8 cellular contexts compared by ENCODE assay signal in the genomic region with DNA sequence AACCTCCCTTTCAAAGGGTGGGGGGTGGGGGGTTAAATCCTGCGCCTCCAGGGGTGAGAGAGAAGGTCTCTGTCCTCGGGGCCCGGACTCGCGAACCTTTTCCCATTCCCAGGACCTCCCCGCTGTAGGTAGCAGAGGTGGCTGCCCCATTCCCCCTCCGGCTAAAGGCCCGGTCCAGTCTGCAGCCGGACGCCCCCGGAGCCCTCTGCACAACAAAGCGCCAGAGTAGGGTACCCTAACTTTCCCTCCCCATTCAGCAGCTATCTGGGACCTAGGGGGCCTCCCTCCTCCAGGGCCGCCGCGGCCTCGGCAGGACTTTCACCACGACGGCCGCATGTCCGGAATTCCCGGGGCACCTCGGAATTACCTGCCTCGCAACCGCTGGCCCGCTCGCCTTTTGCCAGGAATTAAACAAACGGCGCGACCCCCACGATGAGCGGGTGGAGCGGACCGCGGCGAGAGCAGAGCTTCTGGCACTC. TPM values are rescaled to one million over a fixed set of nuclear protein-coding genes. Genes with fewer than 3 reads are reported as not detected.
DNase-seq lines count a peak whose midpoint lies in the region; ATAC-seq and TF ChIP-seq lines count a peak whose summit lies in the region.

No MANE protein-coding gene starts in this region.

- no peaks in the 10 kb centered on the region for H3K9me3 ChIP-seq in SU-DHL-6 (ENCODE audit: insufficient read depth, low read length)
- H3K9me3 ChIP-seq in endocrine pancreas (ENCODE audit: control insufficient read depth, low read length), result no peaks in the 10 kb centered on the region
- H3K9me3 ChIP-seq in mucosa of stomach (ENCODE audit: control insufficient read depth, low read length), result no peaks in the 10 kb centered on the region

- CTCF ChIA-PET in activated CD8-positive, alpha-beta memory T cell treated with anti-CD3 and anti-CD28 coated beads, Interleukin-2, amount 10 ng/mL, durations not matched to agents 7 days and 5 days (lab: Charles Lee), result interaction anchor here (0.6 to 2.1 kb wide), 3 partner anchors 145 to 220 kb away, joined by 3 to 16 read pairs (median 3); no protein-coding TSS in a partner anchor

- H3K27me3 ChIP-seq in SU-DHL-6 (ENCODE audit: low read length), result no peaks in the 10 kb centered on the region
- H3K27me3 ChIP-seq in endocrine pancreas (ENCODE audit: control insufficient read depth, insufficient read depth, low read length), result no peaks in the 10 kb centered on the region
- peaks cover 5% of the 10 kb centered on the region for H3K27me3 ChIP-seq in mucosa of stomach (ENCODE audit: control insufficient read depth, insufficient read depth, low read length)

- H3K9me2 ChIP-seq in SU-DHL-6 (replicated peaks; ENCODE audit: insufficient read depth, low read length), result no peaks in the 10 kb centered on the region

- H3K9ac ChIP-seq in SU-DHL-6 (ENCODE audit: low read length) (peak overlapping the region; percentile 64), endocrine pancreas (ENCODE audit: control insufficient read depth, insufficient read depth, low read length) (peak overlapping the region; percentile 94), mucosa of stomach (ENCODE audit: low read length) (peak overlapping the region; percentile 73)

- H3K36me3 ChIP-seq in SU-DHL-6 (ENCODE audit: low read length), result peaks cover 4% of the 10 kb centered on the region; the same call in 1 of the 2 replicates
- H3K36me3 ChIP-seq in endocrine pancreas (ENCODE audit: control insufficient read depth, insufficient read depth, low read length), result no peaks in the 10 kb centered on the region
- no peaks in the 10 kb centered on the region for H3K36me3 ChIP-seq in mucosa of stomach (ENCODE audit: control insufficient read depth, insufficient read depth, low read length)

- H3K4me1 ChIP-seq in endocrine pancreas (ENCODE audit: control insufficient read depth, insufficient read depth, low read length) (peaks cover 15% of the 10 kb centered on the region), mucosa of stomach (ENCODE audit: control insufficient read depth, insufficient read depth, low read length) (peaks cover 17% of the 10 kb centered on the region)

- peaks cover 36% of the 10 kb centered on the region for H3K36me3 Mint-ChIP-seq in activated CD8-positive, alpha-beta memory T cell treated with anti-CD3 and anti-CD28 coated beads, Interleukin-2, amount 10 ng/mL, durations not matched to agents 7 days and 5 days

- H3K4me1 Mint-ChIP-seq in activated CD8-positive, alpha-beta memory T cell treated with anti-CD3 and anti-CD28 coated beads, Interleukin-2, amount 10 ng/mL, durations not matched to agents 7 days and 5 days, result peaks cover 32% of the 10 kb centered on the region

- H3K4me3 ChIP-seq in SU-DHL-6 (ENCODE audit: insufficient read depth, low read length, poor library complexity, severe bottlenecking) (peak overlapping the region; percentile 58), endocrine pancreas (ENCODE audit: control insufficient read depth, insufficient read depth, low read length) (peak overlapping the region; percentile 60), mucosa of stomach (ENCODE audit: low read length) (peak overlapping the region; percentile 80)

- H3K79me2 ChIP-seq in SU-DHL-6 (ENCODE audit: insufficient read depth, low read length), result peaks cover 44% of the 10 kb centered on the region

- TF ChIP-seq CTCF in SU-DHL-6 (IDR thresholded peaks at IDR 0.05; ENCODE audit: insufficient read depth, low read length, poor library complexity, severe bottlenecking), result no peak

- H3K9me3 Mint-ChIP-seq in activated CD8-positive, alpha-beta memory T cell treated with anti-CD3 and anti-CD28 coated beads, Interleukin-2, amount 10 ng/mL, durations not matched to agents 7 days and 5 days (ENCODE audit: low read depth), result no peaks in the 10 kb centered on the region

- H3K4me3 Mint-ChIP-seq in activated CD8-positive, alpha-beta memory T cell treated with anti-CD3 and anti-CD28 coated beads, Interleukin-2, amount 10 ng/mL, durations not matched to agents 7 days and 5 days, result peak overlapping the region; percentile 97

- peak; percentile 49 for DNase-seq in activated CD8-positive, alpha-beta memory T cell treated with anti-CD3 and anti-CD28 coated beads, Interleukin-2, amount 10 ng/mL, durations not matched to agents 7 days and 5 days
- no peak for DNase-seq in activated CD8-positive, alpha-beta memory T cell treated with anti-CD3 and anti-CD28 coated beads for 24 hours

- peak overlapping the region; percentile 58 for H2AFZ ChIP-seq in SU-DHL-6 (ENCODE audit: low read depth, low read length, severe bottlenecking)

- no peaks in the 10 kb centered on the region for H4K20me1 ChIP-seq in SU-DHL-6 (ENCODE audit: low read depth, low read length)

- H3F3A ChIP-seq in SU-DHL-6 (ENCODE audit: insufficient read depth), result peaks cover 8% of the 10 kb centered on the region

- no peak for ATAC-seq in activated CD8-positive, alpha-beta memory T cell treated with anti-CD3 and anti-CD28 coated beads, Interleukin-2, amount 10 ng/mL, durations not matched to agents 7 days and 5 days
- ATAC-seq in GM21619 (IDR thresholded peaks at IDR 0.05; ENCODE audit: unreplicated experiment), result no peak
- no peak for ATAC-seq in HG03442 (IDR thresholded peaks at IDR 0.05; ENCODE audit: unreplicated experiment)
- no peak for ATAC-seq in GM21529 (IDR thresholded peaks at IDR 0.05; ENCODE audit: unreplicated experiment)

- H3K27me3 Mint-ChIP-seq in activated CD8-positive, alpha-beta memory T cell treated with anti-CD3 and anti-CD28 coated beads, Interleukin-2, amount 10 ng/mL, durations not matched to agents 7 days and 5 days, result peaks cover 7% of the 10 kb centered on the region

- H3K4me2 ChIP-seq in SU-DHL-6 (ENCODE audit: low read depth, low read length, poor library complexity, severe bottlenecking), result peak overlapping the region; percentile 85

- H3K27ac Mint-ChIP-seq in activated CD8-positive, alpha-beta memory T cell treated with anti-CD3 and anti-CD28 coated beads, Interleukin-2, amount 10 ng/mL, durations not matched to agents 7 days and 5 days, result peak overlapping the region; percentile 90

- peak overlapping the region; percentile 78 for H3K27ac ChIP-seq in SU-DHL-6 (ENCODE audit: low read depth, low read length)

RNA-seq across cellular contexts. Expression of a gene that starts 1.7 kb away (rescaled TPM):
- total RNA-seq in activated CD8-positive, alpha-beta memory T cell treated with anti-CD3 and anti-CD28 coated beads, Interleukin-2, amount 10 ng/mL, durations not matched to agents 7 days and 5 days, result 100 to 1,000 TPM; 118 to 229 TPM
